In genomic region chr5:172983542-172984243, GRCh38 we compare ENCODE assay signal across 8 cellular contexts. TPM values are rescaled to one million over a fixed set of nuclear protein-coding genes. Genes with fewer than 3 reads are reported as not detected.
DNase-seq lines count a peak whose midpoint lies in the region; ATAC-seq and TF ChIP-seq lines count a peak whose summit lies in the region.

Gene ATP6V0E1, plus strand, starts transcription at chr5:172983771. Its CDS starts 90 bp downstream, at chr5:172983861.

- H3K27me3 Mint-ChIP-seq in activated CD4-positive, alpha-beta T cell treated with anti-CD3 and anti-CD28 coated beads, Interleukin-2, amount 10 ng/mL, durations not matched to agents 7 days and 5 days: no peaks in the 10 kb centered on the region

- DNase-seq in NCI-H69 (lab: John Stamatoyannopoulos, UW): peak; percentile 98
- peak; percentile 94 for DNase-seq in activated CD4-positive, alpha-beta T cell treated with anti-CD3 and anti-CD28 coated beads, Interleukin-2, amount 10 ng/mL, durations not matched to agents 7 days and 5 days
- peak; percentile 98 for DNase-seq in coronary artery (ENCODE audit: low spot score)
- peak; percentile 97 to 98 for DNase-seq in left colon
- peak; percentile 95 for DNase-seq in stimulated activated CD4-positive, alpha-beta T cell treated with anti-CD3 and anti-CD28 coated beads, Interleukin-1b, Interleukin-23, amount 100 ng/mL, for 48 hours

- peaks cover 30% of the 10 kb centered on the region for H3K36me3 Mint-ChIP-seq in activated CD4-positive, alpha-beta T cell treated with anti-CD3 and anti-CD28 coated beads, Interleukin-2, amount 10 ng/mL, durations not matched to agents 7 days and 5 days (ENCODE audit: low read depth)

- POLR2A ChIA-PET in activated CD4-positive, alpha-beta T cell treated with anti-CD3 and anti-CD28 coated beads, Interleukin-2, amount 10 ng/mL, durations not matched to agents 7 days and 5 days (lab: Charles Lee): interaction anchor here (0.7 to 1.6 kb wide), 3 partner anchors 52 to 348 kb away, joined by 3 to 10 read pairs (median 4); no protein-coding TSS in a partner anchor

- H3K27me3 ChIP-seq in BLaER1 treated with 17β-estradiol and CSF1 and Interleukin-3, amounts not matched to agents 10 nM and 100 nM: no peaks in the 10 kb centered on the region

- H3K9ac ChIP-seq in BLaER1 treated with 17β-estradiol and CSF1 and Interleukin-3, amounts not matched to agents 10 nM and 100 nM: peak within 1 kb of the TSS; percentile 88 to 100 (median 95)

- peaks cover 25 to 58% (median 45%) of the 10 kb centered on the region in 10 experiments for H3K4me1 ChIP-seq in BLaER1 treated with 17β-estradiol and CSF1 and Interleukin-3, amounts not matched to agents 10 nM and 100 nM

- peaks cover 34 to 42% (median 39%) of the 10 kb centered on the region in 11 experiments for H4K20me1 ChIP-seq in BLaER1 treated with 17β-estradiol and CSF1 and Interleukin-3, amounts not matched to agents 10 nM and 100 nM

- intact Hi-C loops in left colon (cut with DNase I, micrococcal nuclease): loop anchor here in 1 of 2 donors (10.0 kb wide), 2 partner anchors 71 to 161 kb away; partner anchors contain the start of genes BNIP1 and CREBRF

- H3K27ac Mint-ChIP-seq in activated CD4-positive, alpha-beta T cell treated with anti-CD3 and anti-CD28 coated beads, Interleukin-2, amount 10 ng/mL, durations not matched to agents 7 days and 5 days: peak within 1 kb of the TSS; percentile 99

- peaks cover 21 to 36% (median 33%) of the 10 kb centered on the region in 11 experiments for H3K36me3 ChIP-seq in BLaER1 treated with 17β-estradiol and CSF1 and Interleukin-3, amounts not matched to agents 10 nM and 100 nM

- peak within 1 kb of the TSS; percentile 64 to 100 (median 87) for H3K4me3 ChIP-seq in BLaER1 treated with 17β-estradiol and CSF1 and Interleukin-3, amounts not matched to agents 10 nM and 100 nM
- H3K4me3 ChIP-seq in coronary artery: peak within 1 kb of the TSS; percentile 81

- H3K4me3 Mint-ChIP-seq in activated CD4-positive, alpha-beta T cell treated with anti-CD3 and anti-CD28 coated beads, Interleukin-2, amount 10 ng/mL, durations not matched to agents 7 days and 5 days: peak within 1 kb of the TSS; percentile 97

- no peaks in the 10 kb centered on the region for H3K9me3 ChIP-seq in BLaER1 treated with 17β-estradiol and CSF1 and Interleukin-3, amounts not matched to agents 10 nM and 100 nM (replicated peaks in 1 of 11)

- H3K9me3 Mint-ChIP-seq in activated CD4-positive, alpha-beta T cell treated with anti-CD3 and anti-CD28 coated beads, Interleukin-2, amount 10 ng/mL, durations not matched to agents 7 days and 5 days: no peaks in the 10 kb centered on the region

- H3K27ac ChIP-seq in BLaER1 treated with 17β-estradiol and CSF1 and Interleukin-3, amounts not matched to agents 10 nM and 100 nM: peak within 1 kb of the TSS; percentile 87 to 99 (median 96)
- peak within 1 kb of the TSS; percentile 95 to 96 for H3K27ac ChIP-seq in coronary artery

- peak; percentile 87 for ATAC-seq in GM19324 (IDR thresholded peaks at IDR 0.05; ENCODE audit: low FRiP score, unreplicated experiment)
- ATAC-seq in HG03460 (IDR thresholded peaks at IDR 0.05; ENCODE audit: unreplicated experiment): peak; percentile 89
- peak; percentile 98 for ATAC-seq in left colon

- CTCF ChIA-PET in activated CD4-positive, alpha-beta T cell treated with anti-CD3 and anti-CD28 coated beads, Interleukin-2, amount 10 ng/mL, durations not matched to agents 7 days and 5 days (lab: Charles Lee): interaction anchor here (0.6 to 1.9 kb wide), 20 partner anchors 11 to 795 kb away, joined by 3 to 7 read pairs (median 4); partner anchors contain the start of genes BNIP1, RPL26L1 and STK10

- no peak for TF ChIP-seq CTCF in coronary artery (IDR thresholded peaks at IDR 0.05)

- H3K4me1 Mint-ChIP-seq in activated CD4-positive, alpha-beta T cell treated with anti-CD3 and anti-CD28 coated beads, Interleukin-2, amount 10 ng/mL, durations not matched to agents 7 days and 5 days: peaks cover 37% of the 10 kb centered on the region

- peak within 1 kb of the TSS; percentile 73 to 98 (median 87) for H3K4me2 ChIP-seq in BLaER1 treated with 17β-estradiol and CSF1 and Interleukin-3, amounts not matched to agents 10 nM and 100 nM

RNA-seq across cellular contexts. Expression of gene ATP6V0E1, which starts in this region (rescaled TPM):
- total RNA-seq in activated CD4-positive, alpha-beta T cell treated with anti-CD3 and anti-CD28 coated beads, Interleukin-2, amount 10 ng/mL, durations not matched to agents 7 days and 5 days: 100 to 1,000 TPM; 168 to 192 TPM
- total RNA-seq in left colon: 100 to 1,000 TPM; 168 to 225 TPM

Comparison
In these comparisons a context has a peak if more than half of its experiments do, and no peak if none do; other contexts are left out.
1. Peak in every context shown above with its lines: DNase-seq, ATAC-seq, H3K4me3 ChIP-seq and H3K27ac ChIP-seq.